ENCODE assay signal across 8 cellular contexts in the genomic region with DNA sequence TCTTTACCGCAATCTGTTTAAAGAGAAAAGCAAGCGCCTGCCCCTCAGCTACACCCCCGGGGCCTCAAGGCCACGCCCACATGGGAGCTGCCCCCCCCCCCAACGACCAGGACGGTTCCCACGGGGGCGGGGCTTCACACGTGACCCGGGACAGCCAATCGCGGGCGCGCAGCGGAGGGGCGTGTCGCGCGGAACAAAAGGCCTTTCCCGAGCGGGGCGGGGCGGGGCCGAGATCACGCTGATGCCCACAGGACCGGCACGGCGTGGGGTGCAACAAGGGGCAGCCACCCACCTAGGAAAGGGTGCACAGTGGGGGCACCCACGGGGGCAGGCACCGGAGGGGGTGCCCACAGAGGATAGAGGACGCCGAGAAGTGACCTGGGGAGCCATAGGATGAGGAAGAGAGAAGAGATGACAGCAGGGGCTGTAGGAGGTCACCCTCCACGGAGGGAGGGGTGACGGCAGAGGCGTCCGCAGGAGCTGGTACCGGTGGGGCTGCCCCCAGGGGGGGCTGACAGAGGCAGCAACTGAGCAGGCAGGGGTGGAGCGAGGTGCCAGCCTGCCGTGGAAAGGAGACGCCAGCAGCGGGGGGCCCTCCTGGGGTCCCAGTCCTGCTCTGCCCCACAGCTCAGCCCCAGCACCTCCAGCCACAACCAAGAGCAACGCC. TPM values are rescaled to one million over a fixed set of nuclear protein-coding genes. Genes with fewer than 3 reads are reported as not detected.
DNase-seq lines count a peak whose midpoint lies in the region; FAIRE-seq and TF ChIP-seq lines count a peak whose summit lies in the region.

No MANE protein-coding gene starts in this region.

- no peak overlapping the region for H2AFZ ChIP-seq in MM.1S (ENCODE audit: low read length)

- H3K36me3 ChIP-seq in MM.1S (replicated peaks; ENCODE audit: insufficient read depth, low read length), result 0 out of 2 replicates have a peak, but pooled peaks cover 3% of the 10 kb centered on the region

- no peaks in the 10 kb centered on the region for H3K9me3 ChIP-seq in MM.1S (replicated peaks; ENCODE audit: insufficient read depth, low read length)

- no peaks in the 10 kb centered on the region for H3F3A ChIP-seq in MM.1S (ENCODE audit: insufficient read depth, low read length)

- no peak for FAIRE-seq in H54 (lab: Jason Lieb, UNC)

- H3K9me2 ChIP-seq in MM.1S (replicated peaks; ENCODE audit: insufficient read depth, low read length), result no peaks in the 10 kb centered on the region

- H3K27me3 ChIP-seq in MM.1S (replicated peaks; ENCODE audit: insufficient read depth, low read length), result no peaks in the 10 kb centered on the region

- H3K27ac ChIP-seq in MM.1S (ENCODE audit: low read length) (no peak overlapping the region), substantia nigra (ENCODE audit: low read depth, low read length, poor library complexity, severe bottlenecking) (peak overlapping the region; percentile 83)

- TF ChIP-seq CTCF in MM.1S (IDR thresholded peaks at IDR 0.05; ENCODE audit: low read length), result no peak

- H3K9ac ChIP-seq in MM.1S (ENCODE audit: low read length), result no peak overlapping the region

- 0 out of 2 replicates have a peak, but pooled peaks cover 2% of the 10 kb centered on the region for H3K4me1 ChIP-seq in MM.1S (ENCODE audit: low read length)

- H4K20me1 ChIP-seq in MM.1S (ENCODE audit: insufficient read depth, low read length), result peaks cover 6% of the 10 kb centered on the region

- peak; percentile 40 for TF ChIP-seq POLR2A in H54 (IDR thresholded peaks at IDR 0.05; ENCODE audit: low read depth, low read length)

- DNase-seq in DMS79 treated with DMSO at 0.1 percent for 48 hours (lab: John Stamatoyannopoulos, UW) (peak; percentile 67), H54 (ENCODE audit: insufficient read length, low spot score) (peak; percentile 93), MM.1S (peak; percentile 78), SK-N-DZ (ENCODE audit: low spot score) (peak; percentile 85), globus pallidus (ENCODE audit: low spot score) (peak; percentile 88), occipital lobe (lab: John Stamatoyannopoulos, UW) (peak; percentile 88), substantia nigra (lab: John Stamatoyannopoulos, UW) (peak; percentile 70 to 98 (median 93))
- peak; percentile 96 for DNase-seq in activated naive CD4-positive, alpha-beta T cell treated with anti-CD3 and anti-CD28 coated beads, Interleukin-2, amount 50 U/mL, for 16 hours

- peak overlapping the region; percentile 79; the same call in 1 of the 2 replicates for H3K4me2 ChIP-seq in MM.1S (ENCODE audit: low read depth, low read length)

- peaks cover 88% of the 10 kb centered on the region for H3K79me2 ChIP-seq in MM.1S (ENCODE audit: low read length)

- H3K4me3 ChIP-seq in MM.1S (ENCODE audit: low read length), result peak overlapping the region; percentile 53

RNA-seq across cellular contexts. Expression of gene UNKL, which starts 6.2 kb away (rescaled TPM):
- polyA plus RNA-seq in SK-N-DZ (2014; cell fraction: cytosol; rRNA removed), result 13.7 and 16.2 TPM in 2 replicates
- 80.1 and 109 TPM in 2 replicates for polyA plus RNA-seq in SK-N-DZ (2014; cell fraction: nucleus; rRNA removed)
- 10.1 TPM for total RNA-seq in occipital lobe

RNA-seq across cellular contexts. Expression of gene UQCC4, which starts 12.2 kb away (rescaled TPM):
- polyA plus RNA-seq in SK-N-DZ (2014; cell fraction: cytosol; rRNA removed), result 31.5 and 51.8 TPM in 2 replicates
- polyA plus RNA-seq in SK-N-DZ (2014; cell fraction: nucleus; rRNA removed), result 38.6 and 41.7 TPM in 2 replicates
- 11.2 TPM for total RNA-seq in occipital lobe

RNA-seq across cellular contexts. Expression of gene PERCC1, which starts 22.6 kb away (rescaled TPM):
- polyA plus RNA-seq in SK-N-DZ (2014; cell fraction: cytosol; rRNA removed), result 2.0 and 5.6 TPM in 2 replicates
- 1.2 and 3.3 TPM in 2 replicates for polyA plus RNA-seq in SK-N-DZ (2014; cell fraction: nucleus; rRNA removed)
- not detected for total RNA-seq in occipital lobe

RNA-seq across cellular contexts. Expression of gene CCDC154, which starts 36.1 kb away (rescaled TPM):
- 0.27 and 0.35 TPM in 2 replicates for polyA plus RNA-seq in SK-N-DZ (2014; cell fraction: cytosol; rRNA removed)
- 2.1 and 5.8 TPM in 2 replicates for polyA plus RNA-seq in SK-N-DZ (2014; cell fraction: nucleus; rRNA removed)
- total RNA-seq in occipital lobe, result 0.16 TPM

RNA-seq across cellular contexts. Expression of gene GNPTG, which starts 56.6 kb away (rescaled TPM):
- polyA plus RNA-seq in SK-N-DZ (2014; cell fraction: cytosol; rRNA removed), result 25.5 and 25.8 TPM in 2 replicates
- 105 and 130 TPM in 2 replicates for polyA plus RNA-seq in SK-N-DZ (2014; cell fraction: nucleus; rRNA removed)
- total RNA-seq in occipital lobe, result 15.0 TPM
